Comparison of ENCODE assay signal across 20 cellular contexts in the genomic region with DNA sequence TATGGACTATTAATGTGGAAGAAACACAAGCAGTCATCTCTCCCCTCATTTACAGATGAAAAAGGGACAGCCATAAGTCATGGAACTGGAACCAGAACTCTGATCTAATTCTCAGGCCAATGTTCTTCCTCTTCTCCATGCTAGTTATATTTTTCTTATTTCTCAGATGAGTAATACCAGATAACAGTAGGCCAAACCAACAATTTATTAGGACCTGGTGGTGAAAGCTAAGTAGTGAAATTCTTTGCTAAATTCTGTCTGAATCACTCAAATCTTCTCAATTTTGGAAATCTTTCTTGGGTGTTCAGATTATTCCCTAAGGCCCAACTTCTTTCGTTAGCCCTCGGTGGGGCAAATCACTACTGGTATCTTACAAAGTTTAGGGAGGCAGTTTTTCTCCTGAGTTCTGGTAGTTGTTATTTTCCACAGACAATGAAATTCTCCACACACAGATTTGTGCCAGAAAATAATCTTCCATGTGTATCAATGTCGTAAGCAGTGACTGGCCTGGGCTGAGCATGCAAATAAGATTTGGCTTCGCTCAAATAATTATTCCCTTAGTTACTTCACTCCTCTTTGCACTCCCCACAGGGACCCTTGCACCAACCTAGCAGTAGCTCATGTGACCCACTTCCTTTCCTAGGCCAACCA.
DNase-seq lines count a peak whose midpoint lies in the region; ATAC-seq and TF ChIP-seq lines count a peak whose summit lies in the region.
"Had no signal": no experiment of that assay in that cellular context is flagged by ENCODE, and none has a peak within 500 bp of the region (broad histone marks: within the 10 kb centered on the region; RNA-seq: fewer than 3 reads in every experiment).

No MANE protein-coding gene starts in this region.

- intact Hi-C loops in body of pancreas (cut with DNase I), result no loop called here
- intact Hi-C loops in left ventricle myocardium inferior (cut with micrococcal nuclease), result no loop called here
- intact Hi-C loops in right lobe of liver (cut with DNase I), result no loop called here

- no peaks in the 10 kb centered on the region for H3K9me3 ChIP-seq in body of pancreas
- H3K9me3 ChIP-seq in left ventricle myocardium inferior (replicated peaks), result no peaks in the 10 kb centered on the region
- no peaks in the 10 kb centered on the region for H3K9me3 ChIP-seq in right lobe of liver

- DNase-seq in EL (peak; percentile 1), body of pancreas (no peak), left ventricle myocardium inferior (no peak), stromal cell of bone marrow (ENCODE audit: low read depth) (peak; percentile 50), medulla oblongata (ENCODE audit: extremely low spot score) (no peak), right lobe of liver (no peak), cerebellum (ENCODE audit: low spot score) (no peak)
- DNase-seq: activated CD4-positive, alpha-beta T cell treated with anti-CD3 and anti-CD28 coated beads, Interleukin-2, amount 10 ng/mL, durations not matched to agents 7 days and 5 days; activated naive CD8-positive, alpha-beta T cell treated with anti-CD3 and anti-CD28 coated beads, Interleukin-2, amount 10 ng/mL, durations not matched to agents 7 days and 5 days; CD4-positive, alpha-beta T cell; dorsolateral prefrontal cortex; GOT3; KG1; NCI-H187; NCI-H82; PC-9; T-helper 17 cell had no signal

- no peaks in the 10 kb centered on the region for H3K36me3 ChIP-seq in body of pancreas (replicated peaks in 1 of 2; ENCODE audit: insufficient read depth in 1 of 2, low read depth in 2 of 2)
- no peaks in the 10 kb centered on the region for H3K36me3 ChIP-seq in left ventricle myocardium inferior
- H3K36me3 ChIP-seq in right lobe of liver, result no peaks in the 10 kb centered on the region
- H3K36me3 ChIP-seq: cardiac muscle cell had no signal

- no peak overlapping the region for H3K4me3 ChIP-seq in body of pancreas
- no peak overlapping the region for H3K4me3 ChIP-seq in left ventricle myocardium inferior
- no peak overlapping the region for H3K4me3 ChIP-seq in right lobe of liver
- H3K4me3 ChIP-seq: cardiac muscle cell, dorsolateral prefrontal cortex, PC-9 had no signal

- H3K27ac ChIP-seq in body of pancreas, result no peak overlapping the region
- H3K27ac ChIP-seq in left ventricle myocardium inferior (replicated peaks), result peak overlapping the region; percentile 4
- H3K27ac ChIP-seq in right lobe of liver, result no peak overlapping the region
- H3K27ac ChIP-seq: cardiac muscle cell, dorsolateral prefrontal cortex, PC-9, VCaP had no signal

- H3K4me1 ChIP-seq in body of pancreas (peaks cover 19% of the 10 kb centered on the region), left ventricle myocardium inferior (no peaks in the 10 kb centered on the region), right lobe of liver (no peaks in the 10 kb centered on the region)

- TF ChIP-seq POLR2A in body of pancreas (IDR thresholded peaks at IDR 0.05) (no peak), right lobe of liver (IDR thresholded peaks at IDR 0.05) (no peak)

- ATAC-seq in body of pancreas, result peak; percentile 11
- ATAC-seq in HG02870 (IDR thresholded peaks at IDR 0.05; ENCODE audit: unreplicated experiment), result no peak
- no peak for ATAC-seq in right lobe of liver
- ATAC-seq: T-helper 17 cell had no signal

- 95 to 97% methylated on average over 4 of the region's 4 CpGs for WGBS in body of pancreas, 2 donors
- 85% methylated on average over 4 of the region's 4 CpGs for WGBS in right lobe of liver (ENCODE audit: insufficient coverage, low coverage, low lambda C conversion rate, missing lambda C conversion rate)

- TF ChIP-seq CTCF in body of pancreas (IDR thresholded peaks at IDR 0.05) (no peak), left ventricle myocardium inferior (IDR thresholded peaks at IDR 0.05; ENCODE audit: borderline replicate concordance) (no peak), right lobe of liver (IDR thresholded peaks at IDR 0.05) (no peak)

- H3K27me3 ChIP-seq in body of pancreas, result no peaks in the 10 kb centered on the region
- peaks cover 25% of the 10 kb centered on the region for H3K27me3 ChIP-seq in left ventricle myocardium inferior (ENCODE audit: low read depth)
- no peaks in the 10 kb centered on the region for H3K27me3 ChIP-seq in right lobe of liver
- H3K27me3 ChIP-seq: dorsolateral prefrontal cortex had no signal

Comparison
In these comparisons a context has a peak if more than half of its experiments do, and no peak if none do; other contexts are left out.
1. DNase-seq: peak in EL (single experiment) and stromal cell of bone marrow (single experiment); none in body of pancreas (0 of 4), left ventricle myocardium inferior (single experiment), medulla oblongata (single experiment), right lobe of liver (0 of 3) and cerebellum (single experiment).